In genomic region chr9:95206143-95206542, GRCh38 we compare ENCODE assay signal across 22 cellular contexts.
DNase-seq lines count a peak whose midpoint lies in the region; ATAC-seq, FAIRE-seq and TF ChIP-seq lines count a peak whose summit lies in the region.
"Had no signal": no experiment of that assay in that cellular context is flagged by ENCODE, and none has a peak within 500 bp of the region (broad histone marks: within the 10 kb centered on the region; RNA-seq: fewer than 3 reads in every experiment).

No MANE protein-coding gene starts in this region.

- H3K36me3 ChIP-seq in BJ (ENCODE audit: control insufficient read depth, insufficient read depth, low read length), result no peaks in the 10 kb centered on the region
- H3K36me3 ChIP-seq in IMR-90 (ENCODE audit: control insufficient read depth, insufficient read depth, low read length), result no peaks in the 10 kb centered on the region
- H3K36me3 ChIP-seq in H1 (ENCODE audit: control insufficient read depth in 2 of 4, insufficient read depth in 4 of 4, low read length in 3 of 4), result no peaks in the 10 kb centered on the region
- H3K36me3 ChIP-seq: pancreas, spleen had no signal

- TF ChIP-seq CTCF in BJ (IDR thresholded peaks at IDR 0.05; ENCODE audit: insufficient read depth, low read depth, low read length), result no peak
- no peak for TF ChIP-seq CTCF in IMR-90 (conservative IDR thresholded peaks at IDR 0.05; ENCODE audit: low read depth, low read length)
- TF ChIP-seq CTCF in H1 (IDR thresholded peaks at IDR 0.05; ENCODE audit: control extremely low read depth in 1 of 3, insufficient read depth in 1 of 3, low read depth in 1 of 3, low read length in 3 of 3), result no peak

- no peaks in the 10 kb centered on the region for H4K20me1 ChIP-seq in IMR-90 (ENCODE audit: insufficient read depth, low read length)
- no peaks in the 10 kb centered on the region for H4K20me1 ChIP-seq in H1 (replicated peaks in 1 of 2; ENCODE audit: control insufficient read depth in 1 of 2, insufficient read depth in 2 of 2, low read length in 2 of 2)

- DNase-seq in BJ (ENCODE audit: low read depth) (peak; percentile 20), IMR-90 (peak; percentile 36), H1 (ENCODE audit: low read depth in 1 of 2, low spot score in 2 of 2) (no peak), sciatic nerve (ENCODE audit: low spot score) (no peak), SHP77 treated with DMSO at 0.1 percent for 48 hours (lab: John Stamatoyannopoulos, UW) (no peak), immature natural killer cell (no peak)
- no peak for DNase-seq in stimulated activated CD4-positive, alpha-beta T cell treated with anti-CD3 and anti-CD28 coated beads, Interleukin-12 subunit alpha, Interleukin-12 subunit beta, amount 100 ng/mL, for 4 hours
- DNase-seq: activated CD8-positive, alpha-beta T cell treated with anti-CD3 and anti-CD28 coated beads, Interleukin-2, amount 10 ng/mL, durations not matched to agents 7 days and 5 days; amygdala; cortex of kidney; DMS79 treated with DMSO at 0.1 percent for 48 hours; GOT3; NCI-H187; NCI-H510A; pancreas; spleen; stimulated activated naive CD4-positive, alpha-beta T cell treated with Interleukin-2 at 50 U/mL for 16 hours had no signal

- H2AK9ac ChIP-seq in IMR-90 (replicated peaks; ENCODE audit: low read depth, low read length, poor library complexity), result no peak overlapping the region

- no peaks in the 10 kb centered on the region for H3K4me1 Mint-ChIP-seq in immature natural killer cell
- H3K4me1 Mint-ChIP-seq: B cell had no signal

- H4K5ac ChIP-seq in IMR-90 (ENCODE audit: low read depth, low read length) (no peak overlapping the region), H1 (ENCODE audit: insufficient read length, low read depth, low read length) (no peak overlapping the region)

- H3K79me2 ChIP-seq in H1 (ENCODE audit: control insufficient read depth in 1 of 2, insufficient read depth in 2 of 2, low read length in 2 of 2), result no peaks in the 10 kb centered on the region

- intact Hi-C loops in IMR-90 (cut with micrococcal nuclease), result no loop called here
- intact Hi-C loops in sciatic nerve (cut with DNase I), result no loop called here

- H4K8ac ChIP-seq in IMR-90 (ENCODE audit: low read depth in 2 of 2, low read length in 2 of 2), result no peak overlapping the region
- no peak overlapping the region for H4K8ac ChIP-seq in H1 (ENCODE audit: extremely low read depth, insufficient read depth, low read length)

- H4K91ac ChIP-seq in IMR-90 (ENCODE audit: insufficient read depth, low read depth, low read length) (no peak overlapping the region), H1 (replicated peaks; ENCODE audit: insufficient read length, low read length) (no peak overlapping the region)

- no peak overlapping the region for H2BK20ac ChIP-seq in IMR-90 (ENCODE audit: low read depth, low read length)
- no peak overlapping the region for H2BK20ac ChIP-seq in H1 (ENCODE audit: low read length)

- TF ChIP-seq POLR2A in IMR-90 (IDR thresholded peaks at IDR 0.05; ENCODE audit: low read depth, low read length), result no peak
- no peak for TF ChIP-seq POLR2A in H1 (IDR thresholded peaks at IDR 0.05; ENCODE audit: control extremely low read depth in 1 of 2, low read depth in 2 of 2, low read length in 2 of 2)

- peak overlapping the region; percentile 23 for H3K4me2 ChIP-seq in IMR-90 (ENCODE audit: low read depth, low read length)
- no peak overlapping the region for H3K4me2 ChIP-seq in H1 (ENCODE audit: insufficient read depth in 1 of 2, low read depth in 2 of 2, low read length in 2 of 2)

- H2AK5ac ChIP-seq in IMR-90 (ENCODE audit: low read depth, low read length), result no peak overlapping the region
- H2AK5ac ChIP-seq in H1 (ENCODE audit: low read depth, low read length), result no peak overlapping the region

- no peaks in the 10 kb centered on the region for H3K27me3 ChIP-seq in BJ (ENCODE audit: control insufficient read depth, insufficient read depth, low read length)
- H3K27me3 ChIP-seq in IMR-90 (ENCODE audit: control insufficient read depth, insufficient read depth, low read length), result no peaks in the 10 kb centered on the region
- no peaks in the 10 kb centered on the region for H3K27me3 ChIP-seq in H1 (replicated peaks in 1 of 4; ENCODE audit: control insufficient read depth in 3 of 4, extremely low read depth in 1 of 4, insufficient read depth in 3 of 4, low read length in 3 of 4)
- H3K27me3 ChIP-seq: pancreas, spleen had no signal

- no peak overlapping the region for H3K14ac ChIP-seq in IMR-90 (replicated peaks; ENCODE audit: low read depth, low read length)
- H3K14ac ChIP-seq in H1 (ENCODE audit: insufficient read length), result no peak overlapping the region

- H3K4me1 ChIP-seq in IMR-90 (ENCODE audit: control insufficient read depth, insufficient read depth, low read length) (peaks cover 6% of the 10 kb centered on the region; the same call in 1 of the 2 replicates), H1 (replicated peaks in 1 of 4; ENCODE audit: control insufficient read depth in 3 of 4, insufficient read depth in 4 of 4, low read length in 3 of 4) (peaks cover 0 to 6% (median 2%) of the 10 kb centered on the region in 4 experiments; a peak in 2 of 7 replicates)
- H3K4me1 ChIP-seq: spleen had no signal

- H3K56ac ChIP-seq in IMR-90 (ENCODE audit: extremely low read depth, insufficient read depth, low read length) (no peak overlapping the region), H1 (replicated peaks; ENCODE audit: insufficient read length, low read depth, low read length) (no peak overlapping the region)

- H3K9me3 ChIP-seq in IMR-90 (ENCODE audit: control insufficient read depth, insufficient read depth, low read length) (no peaks in the 10 kb centered on the region), H1 (ENCODE audit: insufficient read depth in 2 of 2, low read depth in 1 of 2, low read length in 1 of 2) (no peaks in the 10 kb centered on the region)
- H3K9me3 ChIP-seq: pancreas, spleen had no signal

- no peak overlapping the region for H3K23ac ChIP-seq in IMR-90 (ENCODE audit: low read depth, low read length)
- no peak overlapping the region for H3K23ac ChIP-seq in H1 (ENCODE audit: insufficient read length)

- BruUV-seq in IMR-90 (replicated peaks; lab: Mats Ljungman, UMichigan), result no TSS peak

- H3K9ac ChIP-seq in IMR-90 (ENCODE audit: low read depth, low read length) (no peak overlapping the region), H1 (replicated peaks in 1 of 4; ENCODE audit: extremely low read depth in 1 of 4, low read depth in 3 of 4, low read length in 3 of 4) (no peak overlapping the region)

- no peak overlapping the region for H3K27ac Mint-ChIP-seq in immature natural killer cell
- H3K27ac Mint-ChIP-seq: activated CD8-positive, alpha-beta T cell treated with anti-CD3 and anti-CD28 coated beads, Interleukin-2, amount 10 ng/mL, durations not matched to agents 7 days and 5 days; activated T-helper 2 cell treated with anti-CD3 and anti-CD28 coated beads, Interferon-gamma antibody, Interleukin-2, Interleukin-4, amounts not matched to agents 10 μg/mL and 5 μg/mL and 100 μg/mL, durations not matched to agents 14 hours and 24 hours and 36 hours; B cell had no signal

- H3K27ac ChIP-seq in IMR-90 (ENCODE audit: insufficient read depth, low read length) (no peak overlapping the region), H1 (ENCODE audit: low read depth, low read length) (no peak overlapping the region)
- H3K27ac ChIP-seq: pancreas, spleen had no signal

- H2BK15ac ChIP-seq in IMR-90 (ENCODE audit: low read depth, low read length), result no peak overlapping the region
- no peak overlapping the region for H2BK15ac ChIP-seq in H1 (ENCODE audit: low read length)

- H3K4me3 ChIP-seq in BJ (ENCODE audit: low read depth, low read length), result peak overlapping the region; percentile 7
- no peak overlapping the region for H3K4me3 ChIP-seq in IMR-90 (ENCODE audit: insufficient read depth, low read depth, low read length)
- H3K4me3 ChIP-seq in H1 (ENCODE audit: extremely low read depth in 1 of 4, insufficient read depth in 2 of 4, low read depth in 3 of 4, low read length in 4 of 4), result no peak overlapping the region
- H3K4me3 ChIP-seq: pancreas, spleen had no signal

- H3K4me3 Mint-ChIP-seq in immature natural killer cell, result no peak overlapping the region
- H3K4me3 Mint-ChIP-seq: activated CD8-positive, alpha-beta T cell treated with anti-CD3 and anti-CD28 coated beads, Interleukin-2, amount 10 ng/mL, durations not matched to agents 7 days and 5 days; B cell had no signal

- H3K79me1 ChIP-seq in IMR-90 (ENCODE audit: low read depth in 1 of 2, low read length in 2 of 2) (no peaks in the 10 kb centered on the region; a peak in 1 of 4 replicates), H1 (ENCODE audit: low read depth, low read length) (no peaks in the 10 kb centered on the region)

- no peak for TF ChIP-seq EP300 in H1 (IDR thresholded peaks at IDR 0.05; ENCODE audit: borderline replicate concordance in 1 of 2, low read depth in 2 of 2, low read length in 2 of 2)

- no peak overlapping the region for H3K4ac ChIP-seq in IMR-90 (ENCODE audit: low read depth, low read length)
- no peak overlapping the region for H3K4ac ChIP-seq in H1 (replicated peaks; ENCODE audit: insufficient read length, low read depth, low read length)

- FAIRE-seq in H1 (lab: Jason Lieb, UNC), result peak; percentile 19
- FAIRE-seq: pancreas, urothelium cell line had no signal

- WGBS in IMR-90 (ENCODE audit: extremely low coverage in 2 of 2, insufficient read length in 1 of 2), 2 experiments, result no CpG with 5 or more reads among the region's 8 CpGs
- 86% methylated on average over 8 of the region's 8 CpGs; no CpG with 5 or more reads in 1 of the 2 experiments for WGBS in H1 (ENCODE audit: extremely low coverage in 1 of 2, insufficient coverage in 1 of 2, insufficient read length in 1 of 2, insufficient replicate concordance in 2 of 2, low coverage in 1 of 2, low lambda C conversion rate in 2 of 2, missing lambda C conversion rate in 1 of 2), 2 experiments

- no peaks in the 10 kb centered on the region for H3K9me1 ChIP-seq in IMR-90 (ENCODE audit: insufficient read depth, low read length)

- H3K18ac ChIP-seq in IMR-90 (ENCODE audit: low read depth, low read length) (no peak overlapping the region), H1 (ENCODE audit: extremely low read depth, low read length) (no peak overlapping the region)

- no peak overlapping the region for H2BK12ac ChIP-seq in H1 (ENCODE audit: low read depth, low read length)

- peaks cover 0 to 4% (median 0%) of the 10 kb centered on the region in 3 donors for H3K36me3 Mint-ChIP-seq in immature natural killer cell

- no peaks in the 10 kb centered on the region for H3K9me3 Mint-ChIP-seq in immature natural killer cell
- H3K9me3 Mint-ChIP-seq: activated T-helper 2 cell treated with anti-CD3 and anti-CD28 coated beads, Interferon-gamma antibody, Interleukin-2, Interleukin-4, amounts not matched to agents 10 μg/mL and 5 μg/mL and 100 μg/mL, durations not matched to agents 14 hours and 24 hours and 36 hours had no signal

- H2AFZ ChIP-seq in IMR-90 (replicated peaks; ENCODE audit: low read length, poor library complexity), result no peak overlapping the region
- no peak overlapping the region for H2AFZ ChIP-seq in H1 (ENCODE audit: low read length)

- peaks cover 0 to 4% (median 2%) of the 10 kb centered on the region in 3 donors for H3K27me3 Mint-ChIP-seq in immature natural killer cell (ENCODE audit: low read depth in 3 of 3)
- H3K27me3 Mint-ChIP-seq: B cell had no signal

- H2BK5ac ChIP-seq in IMR-90 (ENCODE audit: low read depth, low read length, poor library complexity, severe bottlenecking) (no peak overlapping the region), H1 (ENCODE audit: low read depth, low read length) (no peak overlapping the region)

- TF ChIP-seq RAD21 in IMR-90 (IDR thresholded peaks at IDR 0.05; ENCODE audit: low read length) (no peak), H1 (IDR thresholded peaks at IDR 0.05 in 1 of 2, conservative IDR thresholded peaks at IDR 0.05 in 1 of 2; ENCODE audit: low read depth in 2 of 2, low read length in 2 of 2) (no peak)

- dilution Hi-C loops in IMR-90 (cut with HindIII; ENCODE audit: low sequenced_read_pairs, unreplicated experiment), result no loop called here

- no peak overlapping the region for H2BK120ac ChIP-seq in IMR-90 (ENCODE audit: low read depth, low read length)
- no peak overlapping the region for H2BK120ac ChIP-seq in H1 (replicated peaks; ENCODE audit: low read depth, low read length)

- in situ Hi-C loops in IMR-90 (cut with MboI; ENCODE audit: low sequenced_read_pairs), result no loop called here

- H3K23me2 ChIP-seq in H1 (ENCODE audit: low read depth, low read length), result no peaks in the 10 kb centered on the region

- POLR2A ChIA-PET in BJ (lab: Charles Lee) (no interaction called here), IMR-90 (lab: Charles Lee; ENCODE audit: unreplicated experiment) (interaction anchor here (0.6 kb wide), 1 partner anchor 915 kb away, joined by 4 read pairs; no protein-coding TSS in a partner anchor), H1 (lab: Charles Lee; ENCODE audit: partially characterized antibody) (no interaction called here)

- ATAC-seq in IMR-90 (ENCODE audit: low read depth) (peak; percentile 92), sciatic nerve (peak; percentile 70), HG03442 (IDR thresholded peaks at IDR 0.05; ENCODE audit: unreplicated experiment) (no peak)
- ATAC-seq: activated CD8-positive, alpha-beta T cell treated with anti-CD3 and anti-CD28 coated beads, Interleukin-2, amount 10 ng/mL, durations not matched to agents 7 days and 5 days; left lobe of liver; pancreas had no signal

- CTCF ChIA-PET in BJ (lab: Yijun Ruan, JAX), result interaction anchor here (0.7 kb wide), 3 partner anchors 38 to 575 kb away, joined by 3 to 5 read pairs (median 3); no protein-coding TSS in a partner anchor
- CTCF ChIA-PET in IMR-90 (lab: Yijun Ruan, JAX), result interaction anchor here (0.6 kb wide), 1 partner anchor 484 kb away, joined by 4 read pairs; no protein-coding TSS in a partner anchor
- CTCF ChIA-PET in H1 (lab: Charles Lee; ENCODE audit: partially characterized antibody), result interaction anchor here (0.5 to 1.8 kb wide), 3 partner anchors 13 to 242 kb away, joined by 3 to 7 read pairs (median 5); no protein-coding TSS in a partner anchor

Comparison
In these comparisons a context has a peak if more than half of its experiments do, and no peak if none do; other contexts are left out.
1. DNase-seq: peak in BJ (single experiment) and IMR-90 (single experiment); none in H1 (0 of 2), sciatic nerve (single experiment), SHP77 treated with DMSO at 0.1 percent for 48 hours (single experiment), immature natural killer cell (0 of 3) and stimulated activated CD4-positive, alpha-beta T cell treated with anti-CD3 and anti-CD28 coated beads, Interleukin-12 subunit alpha, Interleukin-12 subunit beta, amount 100 ng/mL, for 4 hours (single experiment).